14 cellular contexts compared by ENCODE assay signal in the genomic region with DNA sequence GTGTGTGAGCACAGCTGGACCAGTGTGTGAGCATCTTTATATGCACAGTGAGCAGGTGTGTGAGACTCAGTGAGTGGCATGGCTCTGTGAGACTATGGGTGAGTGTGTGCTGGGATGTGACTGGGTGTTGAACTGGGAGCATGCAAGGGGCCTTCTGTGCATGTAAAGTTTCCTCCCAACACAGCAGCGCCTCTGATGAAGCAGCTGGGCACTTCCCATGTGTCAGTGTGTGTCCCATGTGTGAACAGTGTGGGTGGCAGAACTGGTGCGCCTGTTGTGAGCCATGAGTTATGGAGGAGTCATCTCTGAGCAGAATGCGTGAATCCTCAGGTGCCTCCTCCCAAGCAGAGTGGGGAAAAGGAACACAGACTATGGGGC. TPM values are rescaled to one million over a fixed set of nuclear protein-coding genes. Genes with fewer than 3 reads are reported as not detected.
DNase-seq lines count a peak whose midpoint lies in the region; ATAC-seq, FAIRE-seq and TF ChIP-seq lines count a peak whose summit lies in the region.
"Had no signal": no experiment of that assay in that cellular context is flagged by ENCODE, and none has a peak within 500 bp of the region (broad histone marks: within the 10 kb centered on the region; RNA-seq: fewer than 3 reads in every experiment).

No MANE protein-coding gene starts in this region.

- H3K27ac ChIP-seq in HepG2 (ENCODE audit: extremely low read length, insufficient read depth, low read length) (no peak overlapping the region), right lobe of liver (no peak overlapping the region)
- H3K27ac ChIP-seq: SJSA1 had no signal

- peaks cover 0 to 4% of the 10 kb centered on the region in 2 donors for H3K9me3 Mint-ChIP-seq in activated naive CD4-positive, alpha-beta T cell treated with anti-CD3 and anti-CD28 coated beads, Interleukin-2, amount 50 U/mL, for 72 hours

- POLR2A ChIA-PET in HepG2 (lab: Yijun Ruan, JAX), result no interaction called here

- no peak for TF ChIP-seq RAD21 in HepG2 (CRISPR knock-in tag; IDR thresholded peaks at IDR 0.05)

- no peaks in the 10 kb centered on the region for H3K79me2 ChIP-seq in HepG2 (ENCODE audit: insufficient read depth, low read length)

- intact Hi-C loops in HepG2 (cut with micrococcal nuclease; ENCODE audit: unreplicated experiment), result loop anchor here (5.0 kb wide), 1 partner anchor 88 kb away; no protein-coding TSS in a partner anchor
- intact Hi-C loops in right lobe of liver (cut with DNase I), result loop anchor here in 1 of 2 donors (10.0 kb wide), 1 partner anchor 125 kb away; no protein-coding TSS in a partner anchor

- peak overlapping the region; percentile 50; the same call in 1 of the 2 replicates for H3K4me2 ChIP-seq in HepG2 (ENCODE audit: low read depth, low read length)

- H3K9me3 ChIP-seq in HepG2 (ENCODE audit: low read length) (no peaks in the 10 kb centered on the region), right lobe of liver (no peaks in the 10 kb centered on the region)
- H3K9me3 ChIP-seq: left lung, SJSA1 had no signal

- no peak overlapping the region for H2AFZ ChIP-seq in HepG2 (ENCODE audit: low read length)

- CTCF ChIA-PET in HepG2 (lab: Yijun Ruan, JAX; ENCODE audit: low intra/inter-chr PET ratio, low total read pairs), result no interaction called here

- peaks cover 0 to 15% of the 10 kb centered on the region in 2 donors for H3K36me3 Mint-ChIP-seq in activated naive CD4-positive, alpha-beta T cell treated with anti-CD3 and anti-CD28 coated beads, Interleukin-2, amount 50 U/mL, for 72 hours

- H3K27ac Mint-ChIP-seq in activated naive CD4-positive, alpha-beta T cell treated with anti-CD3 and anti-CD28 coated beads, Interleukin-2, amount 50 U/mL, for 72 hours, result peak overlapping the region; percentile 86

- no peaks in the 10 kb centered on the region for H3K36me3 ChIP-seq in HepG2 (replicated peaks in 1 of 2; ENCODE audit: control insufficient read depth in 1 of 2, insufficient read depth in 2 of 2, low read length in 2 of 2)
- H3K36me3 ChIP-seq in right lobe of liver, result no peaks in the 10 kb centered on the region
- H3K36me3 ChIP-seq: left lung, SJSA1 had no signal

- peaks cover 26% of the 10 kb centered on the region for H3K4me1 ChIP-seq in HepG2 (ENCODE audit: insufficient read depth, low read length)
- H3K4me1 ChIP-seq in right lobe of liver, result peaks cover 0 to 6% (median 0%) of the 10 kb centered on the region in 4 donors
- H3K4me1 ChIP-seq: SJSA1 had no signal

- H3K27me3 ChIP-seq in HepG2 (ENCODE audit: control insufficient read depth in 1 of 2, insufficient read depth in 2 of 2, low read length in 2 of 2), result peaks cover 1 to 4% of the 10 kb centered on the region in 2 experiments; a peak in 2 of 5 replicates
- no peaks in the 10 kb centered on the region for H3K27me3 ChIP-seq in right lobe of liver
- H3K27me3 ChIP-seq: left lung had no signal

- BruUV-seq in HepG2 (replicated peaks; lab: Mats Ljungman, UMichigan), result no TSS peak

- TF ChIP-seq EP300 in HepG2 (IDR thresholded peaks at IDR 0.05; ENCODE audit: low read depth in 2 of 2, low read length in 2 of 2) (no peak), HepG2 (CRISPR knock-in tag; IDR thresholded peaks at IDR 0.05; ENCODE audit: borderline replicate concordance) (no peak)

- no peak overlapping the region for H3K9ac ChIP-seq in HepG2 (ENCODE audit: insufficient read depth, low read depth, low read length)

- TF ChIP-seq POLR2A in HepG2 (IDR thresholded peaks at IDR 0.05; ENCODE audit: insufficient read depth in 1 of 2, low read depth in 2 of 2, low read length in 2 of 2) (no peak), right lobe of liver (IDR thresholded peaks at IDR 0.05) (no peak)

- no peaks in the 10 kb centered on the region for H4K20me1 ChIP-seq in HepG2 (ENCODE audit: insufficient read depth, low read length)

- ATAC-seq in HepG2, result no peak
- ATAC-seq in right lobe of liver, result no peak
- ATAC-seq in HG03558 (IDR thresholded peaks at IDR 0.05; ENCODE audit: extremely low read depth, unreplicated experiment), result peak; percentile 6
- peak; percentile 44 to 61 for ATAC-seq in activated naive CD4-positive, alpha-beta T cell treated with anti-CD3 and anti-CD28 coated beads, Interleukin-2, amount 50 U/mL, for 72 hours
- ATAC-seq in GM19328 (IDR thresholded peaks at IDR 0.05; ENCODE audit: unreplicated experiment), result no peak

- TF ChIP-seq CTCF in HepG2 (CRISPR knock-in tag; IDR thresholded peaks at IDR 0.05), result no peak
- TF ChIP-seq CTCF in right lobe of liver (IDR thresholded peaks at IDR 0.05), result no peak

- FAIRE-seq in HepG2 (lab: Jason Lieb, UNC), result no peak
- FAIRE-seq: astrocyte had no signal

- in situ Hi-C loops in HepG2 (cut with HindIII; ENCODE audit: extremely low pct_ligation_motif_present, low pct_unique_long_range_greater_than_20kb), result no loop called here
- in situ Hi-C loops in ACHN (cut with HindIII; ENCODE audit: low pct_ligation_motif_present, low pct_unique_long_range_greater_than_20kb, low sequenced_read_pairs), result no loop called here
- in situ Hi-C loops in KBM-7 (cut with MboI; ENCODE audit: low pct_unique_long_range_greater_than_20kb, low sequenced_read_pairs), result no loop called here

- 41% methylated on average over 3 of the region's 3 CpGs for WGBS in HepG2 (ENCODE audit: low lambda C conversion rate)
- WGBS in right lobe of liver (ENCODE audit: insufficient coverage, low coverage, low lambda C conversion rate, missing lambda C conversion rate), result no CpG with 5 or more reads among the region's 3 CpGs

- no peak overlapping the region for H3K4me3 ChIP-seq in HepG2 (replicated peaks in 1 of 3; ENCODE audit: insufficient read depth in 1 of 3, low read depth in 2 of 3, low read length in 3 of 3)
- no peak overlapping the region for H3K4me3 ChIP-seq in right lobe of liver
- H3K4me3 ChIP-seq: left lung, SJSA1 had no signal

- DNase-seq in HepG2 (ENCODE audit: low spot score), result no peak
- no peak for DNase-seq in right lobe of liver
- DNase-seq in activated naive CD4-positive, alpha-beta T cell treated with anti-CD3 and anti-CD28 coated beads, Interleukin-2, amount 50 U/mL, for 72 hours (ENCODE audit: low spot score in 2 of 2), result peak; percentile 25 to 59
- DNase-seq in ACHN, result no peak
- no peak for DNase-seq in NCI-H2196 (lab: John Stamatoyannopoulos, UW; ENCODE audit: unreplicated experiment)
- no peak for DNase-seq in KBM-7
- DNase-seq: left lung, NCI-H1694 treated with DMSO at 0.1 percent for 48 hours, trophoblast cell had no signal

RNA-seq across cellular contexts. Expression of a gene that starts 24.1 kb away (rescaled TPM):
- total RNA-seq in HepG2 (2016; rRNA removed; fragmentation: Illumina TruSeq; extraction: Trizol) (not detected in 2 replicates), right lobe of liver (not detected)
- not detected in 2 replicates for total RNA-seq in HepG2 (2016; cell fraction: cytosol; rRNA removed; fragmentation: Illumina TruSeq; extraction: Trizol; ENCODE audit: low read depth)
- not detected in 2 replicates for total RNA-seq in HepG2 (2016; cell fraction: insoluble cytoplasmic fraction; rRNA removed; fragmentation: Illumina TruSeq; extraction: Trizol)
- total RNA-seq in HepG2 (2016; cell fraction: membrane; rRNA removed; fragmentation: Illumina TruSeq; extraction: Trizol), result not detected in 2 replicates
- total RNA-seq in HepG2 (2016; cell fraction: nucleus; rRNA removed; fragmentation: Illumina TruSeq; extraction: Trizol), result not detected in 2 replicates
- polyA plus RNA-seq in HepG2 (2011; rRNA removed), result not detected in 2 replicates
- not detected in 2 replicates for polyA plus RNA-seq in HepG2 (2011; cell fraction: cytosol; rRNA removed)
- not detected in 2 replicates for polyA plus RNA-seq in HepG2 (2011; cell fraction: nucleus; rRNA removed)
- polyA plus RNA-seq in HepG2 (2012), result not detected in 2 replicates
- not detected in 2 replicates for polyA plus RNA-seq in HepG2 (2016; cell fraction: cytosol; fragmentation: Illumina TruSeq; extraction: Trizol; ENCODE audit: low read depth)
- not detected in 2 replicates for polyA plus RNA-seq in HepG2 (2016; cell fraction: insoluble cytoplasmic fraction; fragmentation: Illumina TruSeq; extraction: Trizol; ENCODE audit: low read depth)
- not detected in 2 replicates for polyA plus RNA-seq in HepG2 (2016; cell fraction: membrane; fragmentation: Illumina TruSeq; extraction: Trizol; ENCODE audit: low read depth)
- not detected in 2 replicates for polyA plus RNA-seq in HepG2 (2016; cell fraction: nucleus; fragmentation: Illumina TruSeq; extraction: Trizol; ENCODE audit: insufficient read depth, low read depth)
- polyA minus RNA-seq in HepG2 (2011; rRNA and poly(A)+ RNA removed; ENCODE audit: low replicate concordance), result not detected in 2 replicates
- polyA minus RNA-seq in HepG2 (2011; cell fraction: cytosol; rRNA and poly(A)+ RNA removed), result not detected in 2 replicates
- polyA minus RNA-seq in HepG2 (2011; cell fraction: nucleus; rRNA and poly(A)+ RNA removed), result not detected in 2 replicates
- not detected for total RNA-seq in activated naive CD4-positive, alpha-beta T cell treated with anti-CD3 and anti-CD28 coated beads, Interleukin-2, amount 50 U/mL, for 72 hours
- total RNA-seq: astrocyte, fibroblast of lung, left lung, SJSA1 had no signal
- polyA plus RNA-seq: fibroblast of lung had no signal

RNA-seq across cellular contexts. Expression of a gene that starts 24.5 kb away (rescaled TPM):
- not detected in 2 replicates for total RNA-seq in HepG2 (2016; rRNA removed; fragmentation: Illumina TruSeq; extraction: Trizol)
- total RNA-seq in HepG2 (2016; cell fraction: cytosol; rRNA removed; fragmentation: Illumina TruSeq; extraction: Trizol; ENCODE audit: low read depth), result not detected in 2 replicates
- not detected in 2 replicates for total RNA-seq in HepG2 (2016; cell fraction: insoluble cytoplasmic fraction; rRNA removed; fragmentation: Illumina TruSeq; extraction: Trizol)
- not detected in 2 replicates for total RNA-seq in HepG2 (2016; cell fraction: membrane; rRNA removed; fragmentation: Illumina TruSeq; extraction: Trizol)
- not detected in 2 replicates for total RNA-seq in HepG2 (2016; cell fraction: nucleus; rRNA removed; fragmentation: Illumina TruSeq; extraction: Trizol)
- not detected in 2 replicates for polyA plus RNA-seq in HepG2 (2011; rRNA removed)
- not detected in 2 replicates for polyA plus RNA-seq in HepG2 (2011; cell fraction: cytosol; rRNA removed)
- not detected in 2 replicates for polyA plus RNA-seq in HepG2 (2011; cell fraction: nucleus; rRNA removed)
- 0.53 and 2.3 TPM in 2 replicates for polyA plus RNA-seq in HepG2 (2012)
- polyA plus RNA-seq in HepG2 (2016; cell fraction: cytosol; fragmentation: Illumina TruSeq; extraction: Trizol; ENCODE audit: low read depth), result not detected in 2 replicates
- polyA plus RNA-seq in HepG2 (2016; cell fraction: insoluble cytoplasmic fraction; fragmentation: Illumina TruSeq; extraction: Trizol; ENCODE audit: low read depth), result not detected in 2 replicates
- polyA plus RNA-seq in HepG2 (2016; cell fraction: membrane; fragmentation: Illumina TruSeq; extraction: Trizol; ENCODE audit: low read depth), result not detected in 2 replicates
- not detected in 2 replicates for polyA plus RNA-seq in HepG2 (2016; cell fraction: nucleus; fragmentation: Illumina TruSeq; extraction: Trizol; ENCODE audit: insufficient read depth, low read depth)
- not detected in 2 replicates for polyA minus RNA-seq in HepG2 (2011; rRNA and poly(A)+ RNA removed; ENCODE audit: low replicate concordance)
- not detected in 2 replicates for polyA minus RNA-seq in HepG2 (2011; cell fraction: cytosol; rRNA and poly(A)+ RNA removed)
- polyA minus RNA-seq in HepG2 (2011; cell fraction: nucleus; rRNA and poly(A)+ RNA removed), result not detected in 2 replicates
- not detected for total RNA-seq in right lobe of liver
- 1 to 10 TPM; 3.3 to 5.1 TPM for total RNA-seq in activated naive CD4-positive, alpha-beta T cell treated with anti-CD3 and anti-CD28 coated beads, Interleukin-2, amount 50 U/mL, for 72 hours
- total RNA-seq: astrocyte, fibroblast of lung, left lung, SJSA1 had no signal
- polyA plus RNA-seq: fibroblast of lung had no signal

RNA-seq across cellular contexts. Expression of a gene that starts 58.0 kb away (rescaled TPM):
- total RNA-seq in HepG2 (2016; rRNA removed; fragmentation: Illumina TruSeq; extraction: Trizol) (not detected in 2 replicates), right lobe of liver (not detected)
- not detected in 2 replicates for total RNA-seq in HepG2 (2016; cell fraction: cytosol; rRNA removed; fragmentation: Illumina TruSeq; extraction: Trizol; ENCODE audit: low read depth)
- total RNA-seq in HepG2 (2016; cell fraction: insoluble cytoplasmic fraction; rRNA removed; fragmentation: Illumina TruSeq; extraction: Trizol), result not detected in 2 replicates
- total RNA-seq in HepG2 (2016; cell fraction: membrane; rRNA removed; fragmentation: Illumina TruSeq; extraction: Trizol), result not detected in 2 replicates
- not detected in 2 replicates for total RNA-seq in HepG2 (2016; cell fraction: nucleus; rRNA removed; fragmentation: Illumina TruSeq; extraction: Trizol)
- polyA plus RNA-seq in HepG2 (2011; rRNA removed), result not detected in 2 replicates
- not detected in 2 replicates for polyA plus RNA-seq in HepG2 (2011; cell fraction: cytosol; rRNA removed)
- polyA plus RNA-seq in HepG2 (2011; cell fraction: nucleus; rRNA removed), result not detected in 2 replicates
- polyA plus RNA-seq in HepG2 (2012), result not detected in 2 replicates
- not detected in 2 replicates for polyA plus RNA-seq in HepG2 (2016; cell fraction: cytosol; fragmentation: Illumina TruSeq; extraction: Trizol; ENCODE audit: low read depth)
- not detected in 2 replicates for polyA plus RNA-seq in HepG2 (2016; cell fraction: insoluble cytoplasmic fraction; fragmentation: Illumina TruSeq; extraction: Trizol; ENCODE audit: low read depth)
- not detected in 2 replicates for polyA plus RNA-seq in HepG2 (2016; cell fraction: membrane; fragmentation: Illumina TruSeq; extraction: Trizol; ENCODE audit: low read depth)
- not detected in 2 replicates for polyA plus RNA-seq in HepG2 (2016; cell fraction: nucleus; fragmentation: Illumina TruSeq; extraction: Trizol; ENCODE audit: insufficient read depth, low read depth)
- not detected in 2 replicates for polyA minus RNA-seq in HepG2 (2011; rRNA and poly(A)+ RNA removed; ENCODE audit: low replicate concordance)
- not detected in 2 replicates for polyA minus RNA-seq in HepG2 (2011; cell fraction: cytosol; rRNA and poly(A)+ RNA removed)
- polyA minus RNA-seq in HepG2 (2011; cell fraction: nucleus; rRNA and poly(A)+ RNA removed), result not detected in 2 replicates
- 1 to 10 TPM in 1 of 2 donors, under 1 TPM in 1; 0.86 to 1.0 TPM for total RNA-seq in activated naive CD4-positive, alpha-beta T cell treated with anti-CD3 and anti-CD28 coated beads, Interleukin-2, amount 50 U/mL, for 72 hours
- total RNA-seq: astrocyte, fibroblast of lung, left lung, SJSA1 had no signal
- polyA plus RNA-seq: fibroblast of lung had no signal

Comparison
In these comparisons a context has a peak if more than half of its experiments do, and no peak if none do; other contexts are left out.
1. ATAC-seq: peak in HG03558 (single experiment) and activated naive CD4-positive, alpha-beta T cell treated with anti-CD3 and anti-CD28 coated beads, Interleukin-2, amount 50 U/mL, for 72 hours (2 of 2); none in HepG2 (single experiment), right lobe of liver (0 of 4) and GM19328 (single experiment).
2. DNase-seq: peak in activated naive CD4-positive, alpha-beta T cell treated with anti-CD3 and anti-CD28 coated beads, Interleukin-2, amount 50 U/mL, for 72 hours (2 of 2); none in HepG2 (single experiment), right lobe of liver (0 of 3), ACHN (single experiment), NCI-H2196 (single experiment) and KBM-7 (single experiment).